Comparison of ENCODE assay signal across 1 cellular context in genomic region chr6:89999154-89999553, GRCh38.
TF ChIP-seq lines count a peak whose summit lies in the region.

No MANE protein-coding gene starts in this region.

TF ChIP-seq in GM23338, 12 proteins besides CTCF, POLR2A, EP300 and RAD21 (continued from another document):
- TF ChIP-seq ZNF462 (CRISPR knock-in tag; IDR thresholded peaks at IDR 0.05) (no peak), ZNF331 (CRISPR knock-in tag; IDR thresholded peaks at IDR 0.05; ENCODE audit: low read depth) (no peak), CREB1 (CRISPR knock-in tag; IDR thresholded peaks at IDR 0.05; ENCODE audit: low read depth) (no peak), STAT1 (IDR thresholded peaks at IDR 0.05; ENCODE audit: unreplicated experiment) (no peak), ETS1 (IDR thresholded peaks at IDR 0.05) (no peak), EZH2phosphoT487 (IDR thresholded peaks at IDR 0.05; ENCODE audit: unreplicated experiment) (no peak)
TF ChIP-seq in GM23338: peak in this region for 0.
